In the genomic region with DNA sequence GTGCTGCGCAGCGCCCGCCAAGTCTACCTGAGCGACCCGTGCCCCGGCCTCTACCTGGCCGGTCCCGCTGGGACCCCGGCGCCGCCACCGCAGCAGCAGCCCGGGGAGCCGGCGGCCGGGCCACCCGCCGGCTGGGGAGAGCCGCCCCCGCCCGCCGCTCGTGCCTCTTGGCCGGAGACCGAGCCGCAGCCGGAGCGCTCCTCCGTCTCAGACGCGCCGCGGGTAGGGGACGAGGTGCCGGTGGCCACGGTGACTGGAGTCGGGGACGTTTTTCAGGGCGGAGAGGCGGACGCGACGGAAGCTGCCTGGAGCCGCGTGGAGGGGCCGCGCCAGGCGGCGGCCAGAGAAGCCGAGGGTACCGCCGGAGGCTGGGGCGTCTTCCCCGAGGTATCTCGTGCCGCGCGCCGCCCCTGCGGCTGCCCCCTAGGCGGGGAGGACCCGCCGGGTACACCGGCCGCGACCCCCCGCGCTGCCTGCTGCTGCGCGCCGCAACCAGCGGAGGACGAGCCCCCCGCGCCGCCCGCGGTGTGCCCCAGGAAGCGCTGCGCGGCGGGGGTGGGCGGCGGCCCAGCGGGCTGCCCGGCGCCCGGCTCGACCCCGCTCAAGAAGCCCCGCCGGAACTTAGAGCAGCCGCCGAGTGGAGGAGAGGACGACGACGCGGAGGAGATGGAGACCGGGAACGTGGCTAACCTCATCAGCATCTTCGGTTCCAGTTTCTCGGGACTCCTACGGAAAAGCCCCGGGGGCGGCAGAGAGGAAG, we compare ENCODE assay signal across 8 cellular contexts. TPM values are rescaled to one million over a fixed set of nuclear protein-coding genes. Genes with fewer than 3 reads are reported as not detected.
DNase-seq lines count a peak whose midpoint lies in the region; ATAC-seq and TF ChIP-seq lines count a peak whose summit lies in the region.

No MANE protein-coding gene starts in this region.

- intact Hi-C loops in OCI-LY7 (cut with micrococcal nuclease; ENCODE audit: unreplicated experiment): loop anchor here (2.0 to 5.0 kb wide), 3 partner anchors 46 to 66 kb away; a partner anchor contains a TSS

- BruUV-seq in OCI-LY7 (replicated peaks; lab: Mats Ljungman, UMichigan): no TSS peak

- POLR2A ChIA-PET in OCI-LY7 (lab: Charles Lee): interaction anchor here (0.7 to 2.7 kb wide), 3 partner anchors 16 to 64 kb away, joined by 4 to 13 read pairs (median 8); a partner anchor contains a TSS

- H3K4me3 ChIP-seq in HFF-Myc (replicated peaks; ENCODE audit: low read depth, low read length) (peak overlapping the region; percentile 82), OCI-LY7 (ENCODE audit: low read depth, low read length, poor library complexity, severe bottlenecking) (peak overlapping the region; percentile 81), iPS-20b (ENCODE audit: low read length) (peak overlapping the region; percentile 73)

- peaks cover 23% of the 10 kb centered on the region; the same call in 1 of the 2 replicates for H3K79me2 ChIP-seq in OCI-LY7 (ENCODE audit: insufficient read depth, low read depth, low read length)

- H3K9me3 ChIP-seq in ES-I3 (ENCODE audit: control insufficient read depth, insufficient read depth, low read length) (no peaks in the 10 kb centered on the region), OCI-LY7 (ENCODE audit: low read length) (no peaks in the 10 kb centered on the region), iPS-20b (ENCODE audit: insufficient read depth, low read depth, low read length) (no peaks in the 10 kb centered on the region)

- H3K9me3 Mint-ChIP-seq in activated naive CD8-positive, alpha-beta T cell treated with anti-CD3 and anti-CD28 coated beads, Interleukin-2, amount 50 U/mL, for 24 hours: no peaks in the 10 kb centered on the region

- peak; percentile 0 for ATAC-seq in activated naive CD8-positive, alpha-beta T cell treated with anti-CD3 and anti-CD28 coated beads, Interleukin-2, amount 50 U/mL, for 24 hours

- no peak for TF ChIP-seq CTCF in HFF-Myc (IDR thresholded peaks at IDR 0.05; ENCODE audit: low read depth, low read length, missing control alignments)
- no peak for TF ChIP-seq CTCF in OCI-LY7 (conservative IDR thresholded peaks at IDR 0.05; ENCODE audit: low read length)

- no peaks in the 10 kb centered on the region for H3K27me3 Mint-ChIP-seq in activated naive CD8-positive, alpha-beta T cell treated with anti-CD3 and anti-CD28 coated beads, Interleukin-2, amount 50 U/mL, for 24 hours

- peak overlapping the region; percentile 75 for H3K27ac ChIP-seq in OCI-LY7 (ENCODE audit: low read depth, low read length, poor library complexity, severe bottlenecking)
- H3K27ac ChIP-seq in iPS-20b (ENCODE audit: low read length): no peak overlapping the region

- H3K36me3 ChIP-seq in ES-I3 (ENCODE audit: insufficient read depth, low read length) (no peaks in the 10 kb centered on the region; the same call in 1 of the 2 replicates), OCI-LY7 (ENCODE audit: insufficient read depth, low read length) (peaks cover 4% of the 10 kb centered on the region; the same call in 1 of the 2 replicates), iPS-20b (ENCODE audit: insufficient read depth, low read depth, low read length) (peaks cover 16% of the 10 kb centered on the region; the same call in 1 of the 2 replicates)

- CTCF ChIA-PET in OCI-LY7 (lab: Charles Lee; ENCODE audit: unreplicated experiment): interaction anchor here (1.3 kb wide), 1 partner anchor 15 kb away, joined by 3 read pairs; no protein-coding TSS in a partner anchor

- no peaks in the 10 kb centered on the region for H3K9me2 ChIP-seq in OCI-LY7 (ENCODE audit: insufficient read depth, low read length)

- peak overlapping the region; percentile 55 for H3K9ac ChIP-seq in ES-I3 (ENCODE audit: low read depth, low read length)
- H3K9ac ChIP-seq in iPS-20b (ENCODE audit: low read depth, low read length): peak overlapping the region; percentile 69; the same call in 1 of the 2 replicates

- H3K27ac Mint-ChIP-seq in activated naive CD8-positive, alpha-beta T cell treated with anti-CD3 and anti-CD28 coated beads, Interleukin-2, amount 50 U/mL, for 24 hours: peak overlapping the region; percentile 98

- H3K27me3 ChIP-seq in iPS-20b (ENCODE audit: insufficient read depth, low read length): peaks cover 42% of the 10 kb centered on the region

- peaks cover 48% of the 10 kb centered on the region for H3K36me3 Mint-ChIP-seq in activated naive CD8-positive, alpha-beta T cell treated with anti-CD3 and anti-CD28 coated beads, Interleukin-2, amount 50 U/mL, for 24 hours (ENCODE audit: low read depth)

- H3K4me2 ChIP-seq in OCI-LY7 (ENCODE audit: low read length): peak overlapping the region; percentile 97

- peaks cover 24% of the 10 kb centered on the region for H4K20me1 ChIP-seq in OCI-LY7 (ENCODE audit: insufficient read depth, low read length)

- DNase-seq in HFF-Myc (ENCODE audit: extremely low read depth, low read depth): no peak
- peak; percentile 63 for DNase-seq in OCI-LY7 (ENCODE audit: low spot score)
- DNase-seq in activated naive CD8-positive, alpha-beta T cell treated with anti-CD3 and anti-CD28 coated beads, Interleukin-2, amount 50 U/mL, for 24 hours: peak; percentile 41
- DNase-seq in stimulated activated CD4-positive, alpha-beta T cell treated with anti-CD3 and anti-CD28 coated beads, Interleukin-1b, Interleukin-23, amount 100 ng/mL, for 48 hours: peak; percentile 46
- DNase-seq in H4 (ENCODE audit: low spot score): no peak
- no peak for DNase-seq in HCEC 1CT

- H2AFZ ChIP-seq in OCI-LY7 (ENCODE audit: low read length): peak overlapping the region; percentile 44; the same call in 1 of the 2 replicates

- H3K4me1 Mint-ChIP-seq in activated naive CD8-positive, alpha-beta T cell treated with anti-CD3 and anti-CD28 coated beads, Interleukin-2, amount 50 U/mL, for 24 hours: peaks cover 62% of the 10 kb centered on the region

- peak overlapping the region; percentile 97 for H3K4me3 Mint-ChIP-seq in activated naive CD8-positive, alpha-beta T cell treated with anti-CD3 and anti-CD28 coated beads, Interleukin-2, amount 50 U/mL, for 24 hours

- H3K4me1 ChIP-seq in ES-I3 (ENCODE audit: insufficient read depth, low read length): peaks cover 5% of the 10 kb centered on the region
- H3K4me1 ChIP-seq in OCI-LY7 (ENCODE audit: insufficient read depth, low read length, poor library complexity, severe bottlenecking): peaks cover 27% of the 10 kb centered on the region
- H3K4me1 ChIP-seq in iPS-20b (ENCODE audit: insufficient read depth, low read length): peaks cover 9% of the 10 kb centered on the region; the same call in 1 of the 2 replicates

RNA-seq across cellular contexts. Expression of a gene that starts 0.7 kb away (rescaled TPM):
- 14.3 and 18.3 TPM in 2 replicates for total RNA-seq in OCI-LY7 (2014; rRNA removed; shearing (Covaris generic))
- total RNA-seq in OCI-LY7 (2022): 7.2 and 8.2 TPM in 2 replicates
- 4.7 and 6.0 TPM in 2 replicates for total RNA-seq in H4 (2014; rRNA removed; shearing (Covaris generic))

RNA-seq across cellular contexts. Expression of a gene that starts 55.4 kb away (rescaled TPM):
- total RNA-seq in OCI-LY7 (2014; rRNA removed; shearing (Covaris generic)): 5.9 and 7.9 TPM in 2 replicates
- 15.8 and 18.3 TPM in 2 replicates for total RNA-seq in OCI-LY7 (2022)
- 11.8 and 11.9 TPM in 2 replicates for total RNA-seq in H4 (2014; rRNA removed; shearing (Covaris generic))

Comparison
In these comparisons a context has a peak if more than half of its experiments do, and no peak if none do; other contexts are left out.
1. DNase-seq: peak in OCI-LY7 (single experiment), activated naive CD8-positive, alpha-beta T cell treated with anti-CD3 and anti-CD28 coated beads, Interleukin-2, amount 50 U/mL, for 24 hours (single experiment) and stimulated activated CD4-positive, alpha-beta T cell treated with anti-CD3 and anti-CD28 coated beads, Interleukin-1b, Interleukin-23, amount 100 ng/mL, for 48 hours (single experiment); none in HFF-Myc (single experiment), H4 (single experiment) and HCEC 1CT (single experiment).
2. Peak in every context shown above with its lines, with median percentiles within 50 percentile points of each other: H3K4me3 ChIP-seq.